8 cellular contexts compared by ENCODE assay signal in genomic region chr7:67625257-67625713, GRCh38.
DNase-seq lines count a peak whose midpoint lies in the region; ATAC-seq and TF ChIP-seq lines count a peak whose summit lies in the region.

No MANE protein-coding gene starts in this region.

- peak; percentile 49 for DNase-seq in DND-41
- DNase-seq in NCI-H524 treated with DMSO at 0.1 percent for 48 hours (lab: John Stamatoyannopoulos, UW) = peak; percentile 75
- DNase-seq in amygdala (lab: John Stamatoyannopoulos, UW) = peak in 49 of 56 donors; percentile 2 to 74 (median 40)
- DNase-seq in right cardiac atrium = peak; percentile 84 to 92 (median 90)

- H3K4me1 ChIP-seq in DND-41 (ENCODE audit: insufficient read depth, low read length) = no peaks in the 10 kb centered on the region
- peaks cover 2% of the 10 kb centered on the region for H3K4me1 ChIP-seq in right cardiac atrium (ENCODE audit: control insufficient read depth, insufficient read depth, low read length)
- no peaks in the 10 kb centered on the region for H3K4me1 ChIP-seq in rectal smooth muscle tissue (ENCODE audit: control insufficient read depth, insufficient read depth, low read length)

- no peak overlapping the region for H2AFZ ChIP-seq in DND-41 (ENCODE audit: low read depth, low read length)

- intact Hi-C loops in right cardiac atrium (cut with DNase I) = loop anchor here in 1 of 4 donors (10.0 kb wide), 1 partner anchor 140 kb away; no protein-coding TSS in a partner anchor

- H4K20me1 ChIP-seq in DND-41 (ENCODE audit: insufficient read depth, low read length) = no peaks in the 10 kb centered on the region

- peaks cover 10% of the 10 kb centered on the region for H3K27me3 ChIP-seq in DND-41 (ENCODE audit: insufficient read depth, low read length, poor library complexity)
- H3K27me3 ChIP-seq in right cardiac atrium (ENCODE audit: control insufficient read depth, insufficient read depth) = no peaks in the 10 kb centered on the region
- H3K27me3 ChIP-seq in rectal smooth muscle tissue (ENCODE audit: control insufficient read depth, insufficient read depth, low read length) = no peaks in the 10 kb centered on the region

- no peaks in the 10 kb centered on the region for H3K79me2 ChIP-seq in DND-41 (ENCODE audit: insufficient read depth, low read length)

- peak; percentile 90 for TF ChIP-seq CTCF in DND-41 (IDR thresholded peaks at IDR 0.05; ENCODE audit: borderline replicate concordance, extremely low read depth, low read length, poor library complexity, severe bottlenecking)

- H3K27ac ChIP-seq in DND-41 (ENCODE audit: low read length) = no peak overlapping the region
- H3K27ac ChIP-seq in right cardiac atrium (ENCODE audit: low read length) = no peak overlapping the region
- H3K27ac ChIP-seq in rectal smooth muscle tissue (ENCODE audit: low read depth, low read length) = no peak overlapping the region

- H3K4me3 ChIP-seq in DND-41 (ENCODE audit: low read depth in 1 of 2, low read length in 2 of 2) (no peak overlapping the region), right cardiac atrium (ENCODE audit: low read length) (peak overlapping the region; percentile 26), rectal smooth muscle tissue (ENCODE audit: low read length) (peak overlapping the region; percentile 5)

- H3K9ac ChIP-seq in DND-41 (ENCODE audit: low read depth, low read length) (no peak overlapping the region), rectal smooth muscle tissue (ENCODE audit: low read length) (no peak overlapping the region)

- no peak overlapping the region for H3K4me2 ChIP-seq in DND-41 (ENCODE audit: insufficient read depth, low read length)

- ATAC-seq in DND-41 (ENCODE audit: insufficient read depth, low read depth) = peak; percentile 78
- ATAC-seq in HG03432 (IDR thresholded peaks at IDR 0.05; ENCODE audit: unreplicated experiment) = peak; percentile 64
- peak; percentile 92 for ATAC-seq in right cardiac atrium
- no peak for ATAC-seq in HG03135 (IDR thresholded peaks at IDR 0.05; ENCODE audit: unreplicated experiment)
- ATAC-seq in GM18907 (IDR thresholded peaks at IDR 0.05; ENCODE audit: unreplicated experiment) = no peak

- WGBS in right cardiac atrium = 6% methylated on average over 15 of the region's 15 CpGs

- H3K36me3 ChIP-seq in DND-41 (ENCODE audit: insufficient read depth, low read length) (no peaks in the 10 kb centered on the region), rectal smooth muscle tissue (ENCODE audit: control insufficient read depth, insufficient read depth, low read length) (no peaks in the 10 kb centered on the region)

- no peaks in the 10 kb centered on the region for H3K9me3 ChIP-seq in DND-41 (ENCODE audit: insufficient read depth, low read length, severe bottlenecking)
- H3K9me3 ChIP-seq in right cardiac atrium (ENCODE audit: control insufficient read depth, low read length) = no peaks in the 10 kb centered on the region

Comparison
In these comparisons a context has a peak if more than half of its experiments do, and no peak if none do; other contexts are left out.
1. ATAC-seq: peak in DND-41 (single experiment), HG03432 (single experiment) and right cardiac atrium (2 of 2); none in HG03135 (single experiment) and GM18907 (single experiment).
2. DNase-seq: peak in every context shown above with its lines; median percentile 90 in right cardiac atrium; 75 in NCI-H524 treated with DMSO at 0.1 percent for 48 hours; 49 in DND-41; 40 in amygdala.
3. H3K4me3 ChIP-seq: peak in right cardiac atrium (single experiment) and rectal smooth muscle tissue (single experiment); none in DND-41 (0 of 2).